20 cellular contexts compared by ENCODE assay signal in genomic region chr3:31427623-31428022, GRCh38.
DNase-seq lines count a peak whose midpoint lies in the region; ATAC-seq, FAIRE-seq and TF ChIP-seq lines count a peak whose summit lies in the region.
"Had no signal": no experiment of that assay in that cellular context is flagged by ENCODE, and none has a peak within 500 bp of the region (broad histone marks: within the 10 kb centered on the region; RNA-seq: fewer than 3 reads in every experiment).

No MANE protein-coding gene starts in this region.

- H3K4me2 ChIP-seq in K562 (ENCODE audit: insufficient read depth, low read length) = no peak overlapping the region
- no peak overlapping the region for H3K4me2 ChIP-seq in MM.1S (ENCODE audit: low read depth, low read length)
- H3K4me2 ChIP-seq: A549; BLaER1 treated with 17β-estradiol and CSF1 and Interleukin-3, amounts not matched to agents 10 nM and 100 nM had no signal

- no peak overlapping the region for H3K4me3 Mint-ChIP-seq in activated T-cell treated with anti-CD3 and anti-CD28 coated beads, Interleukin-2, amount 50 U/mL, for 72 hours
- H3K4me3 Mint-ChIP-seq: B cell; CD4-positive, alpha-beta T cell; CD8-positive, alpha-beta T cell had no signal

- H3K36me3 ChIP-seq in K562 (ENCODE audit: control insufficient read depth, insufficient read depth, low read length) = no peaks in the 10 kb centered on the region
- H3K36me3 ChIP-seq in MM.1S (replicated peaks; ENCODE audit: insufficient read depth, low read length) = no peaks in the 10 kb centered on the region
- H3K36me3 ChIP-seq: BLaER1 treated with 17β-estradiol and CSF1 and Interleukin-3, amounts not matched to agents 10 nM and 100 nM had no signal

- no peak overlapping the region for H3K9ac ChIP-seq in K562 (ENCODE audit: insufficient read depth in 1 of 2, low read depth in 2 of 2, low read length in 2 of 2)
- no peak overlapping the region for H3K9ac ChIP-seq in MM.1S (ENCODE audit: low read length)
- H3K9ac ChIP-seq: BLaER1 treated with 17β-estradiol and CSF1 and Interleukin-3, amounts not matched to agents 10 nM and 100 nM had no signal

- H3K36me3 Mint-ChIP-seq in activated T-cell treated with anti-CD3 and anti-CD28 coated beads, Interleukin-2, amount 50 U/mL, for 72 hours (ENCODE audit: insufficient read depth in 2 of 2) = peaks cover 4 to 13% of the 10 kb centered on the region in 2 donors
- H3K36me3 Mint-ChIP-seq: CD8-positive, alpha-beta T cell had no signal

- no peak for TF ChIP-seq EP300 in K562 (IDR thresholded peaks at IDR 0.05; ENCODE audit: low read length)

- H3K27me3 ChIP-seq in K562 (ENCODE audit: control insufficient read depth in 2 of 2, insufficient read depth in 2 of 2, low read length in 2 of 2) (no peaks in the 10 kb centered on the region), MM.1S (replicated peaks; ENCODE audit: insufficient read depth, low read length) (no peaks in the 10 kb centered on the region)
- H3K27me3 ChIP-seq: BLaER1 treated with 17β-estradiol and CSF1 and Interleukin-3, amounts not matched to agents 10 nM and 100 nM had no signal

- no peaks in the 10 kb centered on the region for H3K9me2 ChIP-seq in MM.1S (replicated peaks; ENCODE audit: insufficient read depth, low read length)

- H3K27ac ChIP-seq in K562 (ENCODE audit: extremely low read depth, low read depth, low read length) (no peak overlapping the region), MM.1S (ENCODE audit: low read length) (no peak overlapping the region)
- H3K27ac ChIP-seq: 22Rv1; A549; BLaER1 treated with 17β-estradiol and CSF1 and Interleukin-3, amounts not matched to agents 10 nM and 100 nM; C4-2B had no signal

- TF ChIP-seq RAD21 in K562 (CRISPR knock-in tag; conservative IDR thresholded peaks at IDR 0.05 in 1 of 2, IDR thresholded peaks at IDR 0.05 in 1 of 2) = no peak

- 16% methylated on average over 1 of the region's 1 CpG for WGBS in K562 (ENCODE audit: insufficient coverage, low coverage, missing lambda C conversion rate)

- H3K9me3 Mint-ChIP-seq in activated T-cell treated with anti-CD3 and anti-CD28 coated beads, Interleukin-2, amount 50 U/mL, for 72 hours = peaks cover 7 to 15% of the 10 kb centered on the region in 2 donors

- H3F3A ChIP-seq in MM.1S (ENCODE audit: insufficient read depth, low read length) = no peaks in the 10 kb centered on the region

- H3K4me1 ChIP-seq in K562 (replicated peaks in 1 of 2; ENCODE audit: control insufficient read depth in 2 of 2, insufficient read depth in 2 of 2, low read length in 2 of 2) (peaks cover 0 to 8% of the 10 kb centered on the region in 2 experiments; a peak in 3 of 5 replicates), MM.1S (ENCODE audit: low read length) (peaks cover 23% of the 10 kb centered on the region)
- H3K4me1 ChIP-seq: A549; BLaER1 treated with 17β-estradiol and CSF1 and Interleukin-3, amounts not matched to agents 10 nM and 100 nM; Caco-2 had no signal

- POLR2A ChIA-PET in K562 (lab: Yijun Ruan, JAX) = no interaction called here

- peak overlapping the region; percentile 27 for H3K27ac Mint-ChIP-seq in activated T-cell treated with anti-CD3 and anti-CD28 coated beads, Interleukin-2, amount 50 U/mL, for 72 hours
- H3K27ac Mint-ChIP-seq: B cell; CD4-positive, alpha-beta T cell; CD8-positive, alpha-beta T cell had no signal

- TF ChIP-seq CTCF in K562 (IDR thresholded peaks at IDR 0.05 in 2 of 3, conservative IDR thresholded peaks at IDR 0.05 in 1 of 3; ENCODE audit: insufficient read depth in 2 of 3, low read depth in 1 of 3, low read length in 3 of 3) (no peak), MM.1S (IDR thresholded peaks at IDR 0.05; ENCODE audit: low read length) (no peak)

- in situ Hi-C loops in K562 (cut with MboI) = no loop called here

- H3K79me2 ChIP-seq in K562 (ENCODE audit: control insufficient read depth, insufficient read depth, low read length) = no peaks in the 10 kb centered on the region
- H3K79me2 ChIP-seq in MM.1S (ENCODE audit: low read length) = no peaks in the 10 kb centered on the region

- H4K20me1 ChIP-seq in K562 (replicated peaks; ENCODE audit: control insufficient read depth, insufficient read depth, low read length) (no peaks in the 10 kb centered on the region), MM.1S (ENCODE audit: insufficient read depth, low read length) (no peaks in the 10 kb centered on the region)
- H4K20me1 ChIP-seq: BLaER1 treated with 17β-estradiol and CSF1 and Interleukin-3, amounts not matched to agents 10 nM and 100 nM had no signal

- H3K9me1 ChIP-seq in K562 (ENCODE audit: control insufficient read depth, insufficient read depth, low read length) = no peaks in the 10 kb centered on the region

- H3K4me3 ChIP-seq in K562 (no peak overlapping the region), MM.1S (ENCODE audit: low read length) (no peak overlapping the region)
- H3K4me3 ChIP-seq: A549; BLaER1 treated with 17β-estradiol and CSF1 and Interleukin-3, amounts not matched to agents 10 nM and 100 nM had no signal

- no peak for DNase-seq in activated T-cell treated with anti-CD3 and anti-CD28 coated beads, Interleukin-2, amount 50 U/mL, for 72 hours
- DNase-seq in activated T-cell treated with anti-CD3 and anti-CD28 coated beads, Interleukin-2, amount 50 U/mL, for 48 hours = no peak
- no peak for DNase-seq in GM18507 (ENCODE audit: extremely low spot score, insufficient read length, low read depth)
- DNase-seq in K562 (ENCODE audit: extremely low read depth in 1 of 4, low spot score in 3 of 4) = no peak
- DNase-seq in MM.1S = no peak
- DNase-seq: AML-193; Caco-2; Calu3; CD4-positive, alpha-beta T cell; CD8-positive, alpha-beta T cell; DMS79 treated with DMSO at 0.1 percent for 48 hours; GF-D8 had no signal

- no TSS peak for BruUV-seq in K562 (replicated peaks; lab: Mats Ljungman, UMichigan)

- H3K27me3 Mint-ChIP-seq in activated T-cell treated with anti-CD3 and anti-CD28 coated beads, Interleukin-2, amount 50 U/mL, for 72 hours (ENCODE audit: low read depth) = no peaks in the 10 kb centered on the region
- H3K27me3 Mint-ChIP-seq: CD4-positive, alpha-beta T cell had no signal

- FAIRE-seq in GM18507 (lab: Jason Lieb, UNC) (peak; percentile 5), K562 (lab: Jason Lieb, UNC) (peak; percentile 19)
- FAIRE-seq: D721Med, G401.6, GM12891 had no signal

- TF ChIP-seq POLR2A in K562 (conservative IDR thresholded peaks at IDR 0.05) = no peak

- H2AFZ ChIP-seq in K562 (ENCODE audit: low read depth, low read length) (no peak overlapping the region), MM.1S (ENCODE audit: low read length) (no peak overlapping the region)

- H3K9me3 ChIP-seq in K562 (replicated peaks; ENCODE audit: control insufficient read depth, insufficient read depth, low read depth, low read length) (no peaks in the 10 kb centered on the region), MM.1S (replicated peaks; ENCODE audit: insufficient read depth, low read length) (no peaks in the 10 kb centered on the region)
- H3K9me3 ChIP-seq: Caco-2 had no signal

- ATAC-seq in activated T-cell treated with anti-CD3 and anti-CD28 coated beads, Interleukin-2, amount 50 U/mL, for 72 hours (replicated peaks in 1 of 2) = no peak
- no peak for ATAC-seq in K562
- ATAC-seq: A549; CD8-positive, alpha-beta T cell had no signal

- CTCF ChIA-PET in K562 (lab: Yijun Ruan, JAX; ENCODE audit: low intra/inter-chr PET ratio) = no interaction called here

- peaks cover under 1% of the 10 kb centered on the region for H3K4me1 Mint-ChIP-seq in activated T-cell treated with anti-CD3 and anti-CD28 coated beads, Interleukin-2, amount 50 U/mL, for 72 hours (ENCODE audit: low read depth)
- H3K4me1 Mint-ChIP-seq: B cell had no signal

- intact Hi-C loops in K562 (cut with micrococcal nuclease) = no loop called here

TF ChIP-seq in K562, 482 proteins besides CTCF, POLR2A, EP300 and RAD21 (continues in another document):
- TF ChIP-seq CEBPB (tag; IDR thresholded peaks at IDR 0.05) (peak; percentile 53), CTCFL (IDR thresholded peaks at IDR 0.05; ENCODE audit: borderline replicate concordance, insufficient read depth, low read depth, low read length, poor library complexity, severe bottlenecking) (no peak), ATF3 (IDR thresholded peaks at IDR 0.05) (no peak), ATF3 (CRISPR knock-in tag; conservative IDR thresholded peaks at IDR 0.05) (no peak), DDX20 (tag; IDR thresholded peaks at IDR 0.05; ENCODE audit: low read depth) (no peak)
